In genomic region chr1:165454211-165454610, GRCh38 we compare ENCODE assay signal across 34 cellular contexts. TPM values are rescaled to one million over a fixed set of nuclear protein-coding genes. Genes with fewer than 3 reads are reported as not detected.
"Had no signal": no experiment of that assay in that cellular context is flagged by ENCODE, and none has a peak within 500 bp of the region (broad histone marks: within the 10 kb centered on the region; RNA-seq: fewer than 3 reads in every experiment).

No MANE protein-coding gene starts in this region.

- H3K9ac ChIP-seq: parathyroid adenoma had no signal

- H3K9me3 ChIP-seq: neutrophil, ovary, psoas muscle, right lobe of liver, sigmoid colon, spleen, stomach, thoracic aorta, thyroid gland, tibial nerve, upper lobe of left lung, vagina had no signal

- H3K79me2 ChIP-seq: parathyroid adenoma had no signal

- H3K4me1 ChIP-seq: parathyroid adenoma, right lobe of liver, sigmoid colon, spleen, stomach, thyroid gland, tibial nerve, upper lobe of left lung, vagina had no signal

- H3K4me3 ChIP-seq: ovary, psoas muscle, right lobe of liver, sigmoid colon, skin epidermis, smooth muscle cell, spleen, stomach, thoracic aorta, thyroid gland, tibial nerve, upper lobe of left lung, vagina had no signal

- H2AFZ ChIP-seq: parathyroid adenoma had no signal

- H3K4me3 Mint-ChIP-seq: naive thymus-derived CD8-positive, alpha-beta T cell; natural killer cell treated with Interleukin-12 subunit alpha and Interleukin-12 subunit beta and Interleukin-15 and Interleukin-18, amount 100 ng/mL, for 72 hours; nephron progenitor cell; neural crest cell; stimulated activated naive B cell treated with anti-CD40 and anti-IgM and Interleukin-4, amounts not matched to agents 10 μg/mL and 1 μg/mL and 100 μg/mL, for 72 hours; stimulated activated naive CD8-positive, alpha-beta T cell treated with anti-CD3 and anti-CD28 coated beads, Interleukin-15, Interleukin-2, amounts not matched to agents 100 ng/mL and 50 ng/mL, for 24 hours had no signal

- H3K36me3 Mint-ChIP-seq: naive thymus-derived CD8-positive, alpha-beta T cell; natural killer cell treated with Interleukin-12 subunit alpha and Interleukin-12 subunit beta and Interleukin-15 and Interleukin-18, amount 100 ng/mL, for 72 hours; stimulated activated naive B cell treated with anti-CD40 and anti-IgM and Interleukin-4, amounts not matched to agents 10 μg/mL and 1 μg/mL and 100 μg/mL, for 72 hours had no signal

- H3K4me2 ChIP-seq: smooth muscle cell had no signal

- ATAC-seq: naive thymus-derived CD8-positive, alpha-beta T cell; psoas muscle; right cardiac atrium; right lobe of liver; stimulated activated naive B cell treated with anti-CD40 and anti-IgM and Interleukin-4, amounts not matched to agents 10 μg/mL and 1 μg/mL and 100 μg/mL, for 72 hours had no signal

- H3K27ac ChIP-seq: neutrophil, ovary, parathyroid adenoma, psoas muscle, right lobe of liver, sigmoid colon, skin epidermis, spleen, stomach, thoracic aorta, thyroid gland, tibial nerve, upper lobe of left lung, vagina had no signal

- H3K9me3 Mint-ChIP-seq: naive thymus-derived CD8-positive, alpha-beta T cell; natural killer cell treated with Interleukin-12 subunit alpha and Interleukin-12 subunit beta and Interleukin-15 and Interleukin-18, amount 100 ng/mL, for 72 hours; nephron progenitor cell; stimulated activated naive B cell treated with anti-CD40 and anti-IgM and Interleukin-4, amounts not matched to agents 10 μg/mL and 1 μg/mL and 100 μg/mL, for 72 hours; stimulated activated naive CD8-positive, alpha-beta T cell treated with anti-CD3 and anti-CD28 coated beads, Interleukin-15, Interleukin-2, amounts not matched to agents 100 ng/mL and 50 ng/mL, for 24 hours had no signal

- H3K4me1 Mint-ChIP-seq: naive thymus-derived CD8-positive, alpha-beta T cell; nephron progenitor cell; stimulated activated naive B cell treated with anti-CD40 and anti-IgM and Interleukin-4, amounts not matched to agents 10 μg/mL and 1 μg/mL and 100 μg/mL, for 72 hours had no signal

- H3K27ac Mint-ChIP-seq: naive thymus-derived CD8-positive, alpha-beta T cell; natural killer cell treated with Interleukin-12 subunit alpha and Interleukin-12 subunit beta and Interleukin-15 and Interleukin-18, amount 100 ng/mL, for 72 hours; nephron progenitor cell; progenitor cell of endocrine pancreas; stimulated activated naive B cell treated with anti-CD40 and anti-IgM and Interleukin-4, amounts not matched to agents 10 μg/mL and 1 μg/mL and 100 μg/mL, for 72 hours; stimulated activated naive CD8-positive, alpha-beta T cell treated with anti-CD3 and anti-CD28 coated beads, Interleukin-15, Interleukin-2, amounts not matched to agents 100 ng/mL and 50 ng/mL, for 24 hours had no signal

- DNase-seq: naive thymus-derived CD8-positive, alpha-beta T cell; nephron progenitor cell; nucleus accumbens; ovary; posterior cingulate gyrus; psoas muscle; right cardiac atrium; right lobe of liver; sigmoid colon; spleen; stimulated activated CD4-positive, alpha-beta T cell treated with anti-CD3 and anti-CD28 coated beads, Interleukin-12 subunit alpha, Interleukin-12 subunit beta, amount 100 ng/mL, for 4 hours; stimulated activated CD4-positive, alpha-beta T cell treated with anti-CD3 and anti-CD28 coated beads, Interleukin-1b, Interleukin-23, amount 100 ng/mL, for 48 hours; stimulated activated CD4-positive, alpha-beta T cell treated with anti-CD3 and anti-CD28 coated beads, Interleukin-4, amount 100 ng/mL, for 1 hour; stimulated activated CD4-positive, alpha-beta T cell treated with anti-CD3 and anti-CD28 coated beads, Interleukin-4, amount 100 ng/mL, for 4 hours; stimulated activated CD8-positive, alpha-beta memory T cell treated with anti-CD3 and anti-CD28 coated beads, Interleukin-4, amount 100 ng/mL, for 48 hours; stimulated activated naive B cell treated with anti-CD40 and anti-IgM and Interleukin-4, amounts not matched to agents 10 μg/mL and 1 μg/mL and 100 μg/mL, for 72 hours; stimulated activated naive CD4-positive, alpha-beta T cell treated with Interleukin-2 at 50 U/mL for 16 hours; stomach; thyroid gland; trophoblast cell; upper lobe of left lung had no signal

- H3K36me3 ChIP-seq: neutrophil, ovary, right lobe of liver, sigmoid colon, spleen, stomach, thoracic aorta, thyroid gland, tibial nerve, upper lobe of left lung, vagina had no signal

- H3K27me3 ChIP-seq: ovary, right lobe of liver, sigmoid colon, stomach, thyroid gland, tibial nerve, upper lobe of left lung, vagina had no signal

RNA-seq across cellular contexts. Expression of gene RXRG, which starts 9.3 kb away (rescaled TPM):
- total RNA-seq: naive thymus-derived CD8-positive, alpha-beta T cell; natural killer cell treated with Interleukin-12 subunit alpha and Interleukin-12 subunit beta and Interleukin-15 and Interleukin-18, amount 100 ng/mL, for 72 hours; osteoblast; renal cortical epithelial cell; smooth muscle cell; vagina had no signal
